ENCODE assay signal across 16 cellular contexts in genomic region chr13:73288596-73288995, GRCh38.
"Had no signal": no experiment of that assay in that cellular context is flagged by ENCODE, and none has a peak within 500 bp of the region (broad histone marks: within the 10 kb centered on the region; RNA-seq: fewer than 3 reads in every experiment).

No MANE protein-coding gene starts in this region.

- H3K4me1 Mint-ChIP-seq: activated CD4-positive, alpha-beta T cell treated with anti-CD3 and anti-CD28 coated beads, Interleukin-2, amount 10 ng/mL, durations not matched to agents 7 days and 5 days; activated T-helper 17 cell treated with anti-CD3 and anti-CD28 coated beads, Interleukin-2, amount 50 U/mL, for 72 hours; stimulated activated naive CD8-positive, alpha-beta T cell treated with anti-CD3 and anti-CD28 coated beads, Interleukin-15, amount 100 ng/mL, for 72 hours had no signal

- H3K79me2 ChIP-seq: hepatocyte had no signal

- H3K27me3 Mint-ChIP-seq: stimulated activated naive CD8-positive, alpha-beta T cell treated with anti-CD3 and anti-CD28 coated beads, Interleukin-15, amount 100 ng/mL, for 72 hours had no signal

- H2AFZ ChIP-seq: hepatocyte had no signal

- ATAC-seq: activated T-helper 17 cell treated with anti-CD3 and anti-CD28 coated beads, Interleukin-2, amount 50 U/mL, for 72 hours; pancreas; stimulated activated naive CD8-positive, alpha-beta T cell treated with anti-CD3 and anti-CD28 coated beads, Interleukin-15, amount 100 ng/mL, for 72 hours; WTC11 had no signal

- H3K9me3 ChIP-seq: pancreas, testis, uterus had no signal

- H3K4me3 Mint-ChIP-seq: activated CD4-positive, alpha-beta T cell treated with anti-CD3 and anti-CD28 coated beads, Interleukin-2, amount 10 ng/mL, durations not matched to agents 7 days and 5 days; activated naive CD4-positive, alpha-beta T cell treated with anti-CD3 and anti-CD28 coated beads for 36 hours; activated T-helper 17 cell treated with anti-CD3 and anti-CD28 coated beads, Interleukin-2, amount 50 U/mL, for 72 hours; stimulated activated naive CD8-positive, alpha-beta T cell treated with anti-CD3 and anti-CD28 coated beads, Interleukin-15, amount 100 ng/mL, for 72 hours; T-helper 2 cell treated with Interferon-gamma antibody and Interleukin-4, amounts not matched to agents 5 μg/mL and 100 μg/mL, for 36 hours; WTC11 had no signal

- DNase-seq: activated CD4-positive, alpha-beta T cell treated with anti-CD3 and anti-CD28 coated beads, Interleukin-2, amount 10 ng/mL, durations not matched to agents 7 days and 5 days; activated CD8-positive, alpha-beta memory T cell treated with anti-CD3 and anti-CD28 coated beads for 24 hours; activated naive CD4-positive, alpha-beta T cell treated with anti-CD3 and anti-CD28 coated beads for 36 hours; kidney; pancreas; retina; stimulated activated CD4-positive, alpha-beta T cell treated with anti-CD3 and anti-CD28 coated beads, Interleukin-15, amount 100 ng/mL, for 24 hours; stimulated activated CD4-positive, alpha-beta T cell treated with anti-CD3 and anti-CD28 coated beads, Interleukin-4, amount 100 ng/mL, for 24 hours; stimulated activated naive CD8-positive, alpha-beta T cell treated with anti-CD3 and anti-CD28 coated beads, Interleukin-15, amount 100 ng/mL, for 72 hours; testis; uterus had no signal

- H3K27me3 ChIP-seq: cardiac muscle cell, hepatocyte, pancreas, testis, uterus had no signal

- H3K9me3 Mint-ChIP-seq: activated naive CD4-positive, alpha-beta T cell treated with anti-CD3 and anti-CD28 coated beads for 36 hours; activated T-helper 17 cell treated with anti-CD3 and anti-CD28 coated beads, Interleukin-2, amount 50 U/mL, for 72 hours; T-helper 2 cell treated with Interferon-gamma antibody and Interleukin-4, amounts not matched to agents 5 μg/mL and 100 μg/mL, for 36 hours had no signal

- H3K27ac ChIP-seq: cardiac muscle cell, hepatocyte, pancreas, testis, uterus had no signal

- H3K4me1 ChIP-seq: pancreas, testis, uterus had no signal

- H3K4me2 ChIP-seq: hepatocyte had no signal

- H3K27ac Mint-ChIP-seq: activated CD4-positive, alpha-beta T cell treated with anti-CD3 and anti-CD28 coated beads, Interleukin-2, amount 10 ng/mL, durations not matched to agents 7 days and 5 days; activated naive CD4-positive, alpha-beta T cell treated with anti-CD3 and anti-CD28 coated beads for 36 hours; activated T-helper 17 cell treated with anti-CD3 and anti-CD28 coated beads, Interleukin-2, amount 50 U/mL, for 72 hours; stimulated activated naive CD8-positive, alpha-beta T cell treated with anti-CD3 and anti-CD28 coated beads, Interleukin-15, amount 100 ng/mL, for 72 hours; T-helper 2 cell treated with Interferon-gamma antibody and Interleukin-4, amounts not matched to agents 5 μg/mL and 100 μg/mL, for 36 hours; WTC11 had no signal

- H3K36me3 ChIP-seq: cardiac muscle cell, pancreas, uterus had no signal

- H3K36me3 Mint-ChIP-seq: WTC11 had no signal

- H3K4me3 ChIP-seq: cardiac muscle cell, hepatocyte, pancreas, testis, uterus had no signal
